In genomic region chr10:94780844-94781243, GRCh38 we compare ENCODE assay signal across 8 cellular contexts. TPM values are rescaled to one million over a fixed set of nuclear protein-coding genes. Genes with fewer than 3 reads are reported as not detected.
"Had no signal": no experiment of that assay in that cellular context is flagged by ENCODE, and none has a peak within 500 bp of the region (broad histone marks: within the 10 kb centered on the region; RNA-seq: fewer than 3 reads in every experiment).

No MANE protein-coding gene starts in this region.

- ATAC-seq: GM23338, HepG2 had no signal

- H3K4me3 ChIP-seq: GM23338 had no signal

- H3K27ac ChIP-seq: HL-60 had no signal

- DNase-seq: H9, HCEC 1CT had no signal

RNA-seq across cellular contexts. Expression of gene CYP2C19, which starts 18.4 kb away (rescaled TPM):
- total RNA-seq: H1, H9, HepG2, HT1080 had no signal
- polyA plus RNA-seq: GM23338, H1, HepG2, IgD-negative memory B cell had no signal
